9 cellular contexts compared by ENCODE assay signal in the genomic region with DNA sequence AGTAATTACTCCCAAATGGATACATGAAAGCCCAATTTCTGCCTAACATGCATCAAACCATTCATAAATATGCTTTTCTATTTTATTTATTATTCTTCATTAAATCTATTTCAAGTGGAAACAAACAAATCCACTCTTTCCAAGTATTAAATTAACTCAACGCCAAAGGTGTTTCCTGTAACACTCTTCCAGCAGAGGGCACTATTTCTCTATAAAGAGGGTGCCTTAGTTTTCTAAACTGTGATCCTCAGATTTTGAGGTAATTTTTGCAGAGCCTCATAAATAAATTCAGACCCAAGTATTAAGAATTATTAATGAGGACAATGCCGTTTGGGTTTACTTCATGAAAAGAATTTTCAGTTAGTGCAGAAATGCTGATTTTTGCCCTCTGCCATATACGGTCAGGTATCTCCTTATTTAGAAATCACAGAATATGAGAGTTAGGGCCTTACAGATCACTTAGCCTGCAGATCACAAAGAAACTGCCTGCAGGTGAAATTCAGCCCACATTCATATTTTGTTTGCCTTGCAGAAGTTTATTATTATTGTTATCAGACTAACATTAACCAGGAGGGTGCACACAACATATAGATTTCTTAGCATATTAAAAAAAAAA. TPM values are rescaled to one million over a fixed set of nuclear protein-coding genes. Genes with fewer than 3 reads are reported as not detected.
DNase-seq lines count a peak whose midpoint lies in the region; TF ChIP-seq lines count a peak whose summit lies in the region.
"Had no signal": no experiment of that assay in that cellular context is flagged by ENCODE, and none has a peak within 500 bp of the region (broad histone marks: within the 10 kb centered on the region; RNA-seq: fewer than 3 reads in every experiment).

No MANE protein-coding gene starts in this region.

- TF ChIP-seq POLR2A in suprapubic skin (IDR thresholded peaks at IDR 0.05): no peak

- H3K4me3 ChIP-seq in Caco-2 (ENCODE audit: low read depth, low read length) (no peak overlapping the region), HFF-Myc (replicated peaks; ENCODE audit: low read depth, low read length) (no peak overlapping the region), iPS DF 6.9 (ENCODE audit: low read length) (no peak overlapping the region), suprapubic skin (no peak overlapping the region), MG63 (no peak overlapping the region)
- H3K4me3 ChIP-seq: SJSA1 had no signal

- peak; percentile 65 for TF ChIP-seq CTCF in Caco-2 (IDR thresholded peaks at IDR 0.05; ENCODE audit: insufficient read depth in 1 of 2, low read depth in 1 of 2, low read length in 1 of 2, severe bottlenecking in 1 of 2, unreplicated experiment in 1 of 2)
- TF ChIP-seq CTCF in HFF-Myc (IDR thresholded peaks at IDR 0.05; ENCODE audit: low read depth, low read length, missing control alignments): peak; percentile 47
- TF ChIP-seq CTCF in suprapubic skin (IDR thresholded peaks at IDR 0.05): peak; percentile 67 to 78

- no peaks in the 10 kb centered on the region for H3K27me3 Mint-ChIP-seq in Caco-2 (ENCODE audit: insufficient read depth, unreplicated experiment)
- H3K27me3 Mint-ChIP-seq in activated T-helper 2 cell treated with anti-CD3 and anti-CD28 coated beads, Interferon-gamma antibody, Interleukin-2, Interleukin-4, amounts not matched to agents 10 μg/mL and 5 μg/mL and 100 μg/mL, durations not matched to agents 14 hours and 24 hours and 36 hours (ENCODE audit: low read depth): peaks cover 4% of the 10 kb centered on the region

- no peak overlapping the region for H3K27ac Mint-ChIP-seq in Caco-2 (ENCODE audit: unreplicated experiment)
- H3K27ac Mint-ChIP-seq in activated T-helper 2 cell treated with anti-CD3 and anti-CD28 coated beads, Interferon-gamma antibody, Interleukin-2, Interleukin-4, amounts not matched to agents 10 μg/mL and 5 μg/mL and 100 μg/mL, durations not matched to agents 14 hours and 24 hours and 36 hours: no peak overlapping the region

- H3K36me3 Mint-ChIP-seq in Caco-2 (ENCODE audit: insufficient read depth, unreplicated experiment): no peaks in the 10 kb centered on the region
- no peaks in the 10 kb centered on the region for H3K36me3 Mint-ChIP-seq in activated T-helper 2 cell treated with anti-CD3 and anti-CD28 coated beads, Interferon-gamma antibody, Interleukin-2, Interleukin-4, amounts not matched to agents 10 μg/mL and 5 μg/mL and 100 μg/mL, durations not matched to agents 14 hours and 24 hours and 36 hours (ENCODE audit: low read depth)

- H3K4me1 Mint-ChIP-seq in Caco-2 (ENCODE audit: low read depth, unreplicated experiment): no peaks in the 10 kb centered on the region
- peaks cover 16% of the 10 kb centered on the region for H3K4me1 Mint-ChIP-seq in activated T-helper 2 cell treated with anti-CD3 and anti-CD28 coated beads, Interferon-gamma antibody, Interleukin-2, Interleukin-4, amounts not matched to agents 10 μg/mL and 5 μg/mL and 100 μg/mL, durations not matched to agents 14 hours and 24 hours and 36 hours (ENCODE audit: low read depth)

- CTCF ChIA-PET in Caco-2 (lab: Charles Lee): no interaction called here

- H3K27me3 ChIP-seq in Caco-2 (replicated peaks; ENCODE audit: control insufficient read depth, insufficient read depth, low read length) (no peaks in the 10 kb centered on the region), iPS DF 6.9 (ENCODE audit: control insufficient read depth, insufficient read depth, low read length) (no peaks in the 10 kb centered on the region; the same call in 1 of the 2 replicates), suprapubic skin (no peaks in the 10 kb centered on the region), MG63 (no peaks in the 10 kb centered on the region)
- H3K27me3 ChIP-seq: SJSA1 had no signal

- H3K36me3 ChIP-seq in Caco-2 (ENCODE audit: control insufficient read depth, insufficient read depth, low read length) (no peaks in the 10 kb centered on the region), iPS DF 6.9 (ENCODE audit: control insufficient read depth, insufficient read depth, low read length) (no peaks in the 10 kb centered on the region), suprapubic skin (no peaks in the 10 kb centered on the region), MG63 (no peaks in the 10 kb centered on the region)
- H3K36me3 ChIP-seq: SJSA1 had no signal

- BruUV-seq in Caco-2 (replicated peaks; lab: Mats Ljungman, UMichigan): no TSS peak

- WGBS in iPS DF 6.9 (ENCODE audit: insufficient coverage, insufficient read length): no CpG with 5 or more reads among the region's 3 CpGs
- 24% methylated on average over 3 of the region's 3 CpGs for WGBS in suprapubic skin

- POLR2A ChIA-PET in Caco-2 (lab: Charles Lee): no interaction called here

- no peak for TF ChIP-seq EP300 in suprapubic skin (IDR thresholded peaks at IDR 0.05)

- H3K27ac ChIP-seq in iPS DF 6.9 (ENCODE audit: low read length) (no peak overlapping the region), suprapubic skin (no peak overlapping the region)
- H3K27ac ChIP-seq: SJSA1 had no signal

- H3K9me3 Mint-ChIP-seq in Caco-2 (ENCODE audit: unreplicated experiment): no peaks in the 10 kb centered on the region
- H3K9me3 Mint-ChIP-seq in activated T-helper 2 cell treated with anti-CD3 and anti-CD28 coated beads, Interferon-gamma antibody, Interleukin-2, Interleukin-4, amounts not matched to agents 10 μg/mL and 5 μg/mL and 100 μg/mL, durations not matched to agents 14 hours and 24 hours and 36 hours: no peaks in the 10 kb centered on the region

- H3K4me3 Mint-ChIP-seq in Caco-2 (ENCODE audit: unreplicated experiment): no peak overlapping the region
- no peak overlapping the region for H3K4me3 Mint-ChIP-seq in activated T-helper 2 cell treated with anti-CD3 and anti-CD28 coated beads, Interferon-gamma antibody, Interleukin-2, Interleukin-4, amounts not matched to agents 10 μg/mL and 5 μg/mL and 100 μg/mL, durations not matched to agents 14 hours and 24 hours and 36 hours (ENCODE audit: low read depth)

- no peaks in the 10 kb centered on the region for H3K4me1 ChIP-seq in Caco-2
- no peaks in the 10 kb centered on the region for H3K4me1 ChIP-seq in iPS DF 6.9 (ENCODE audit: control insufficient read depth, insufficient read depth, low read length)
- peaks cover 16% of the 10 kb centered on the region for H3K4me1 ChIP-seq in suprapubic skin
- H3K4me1 ChIP-seq: SJSA1 had no signal

- intact Hi-C loops in Caco-2 (cut with micrococcal nuclease; ENCODE audit: unreplicated experiment): loop anchor here (1.0 kb wide), 3 partner anchors 29 to 1019 kb away; no protein-coding TSS in a partner anchor
- intact Hi-C loops in activated T-helper 2 cell treated with anti-CD3 and anti-CD28 coated beads, Interferon-gamma antibody, Interleukin-2, Interleukin-4, amounts not matched to agents 10 μg/mL and 5 μg/mL and 100 μg/mL, durations not matched to agents 14 hours and 24 hours and 36 hours (cut with micrococcal nuclease): loop anchor here (1.0 to 5.0 kb wide), 4 partner anchors 28 to 1019 kb away; a partner anchor contains a TSS

- no peaks in the 10 kb centered on the region for H3K9me3 ChIP-seq in Caco-2
- H3K9me3 ChIP-seq in iPS DF 6.9 (ENCODE audit: control insufficient read depth, insufficient read depth, low read length): no peaks in the 10 kb centered on the region
- H3K9me3 ChIP-seq in suprapubic skin: no peaks in the 10 kb centered on the region
- H3K9me3 ChIP-seq in MG63: no peaks in the 10 kb centered on the region
- H3K9me3 ChIP-seq: SJSA1 had no signal

- DNase-seq in Caco-2 (peak in 1 of 2 experiments; percentile 57), HFF-Myc (ENCODE audit: extremely low read depth, low read depth) (no peak), NCI-H526 (lab: John Stamatoyannopoulos, UW) (peak; percentile 31 to 78), astrocyte of the hippocampus (ENCODE audit: low read depth, low spot score) (peak; percentile 77), iPS DF 6.9 (ENCODE audit: low read depth, low spot score) (peak; percentile 18), suprapubic skin (ENCODE audit: low spot score in 2 of 2) (no peak), MG63 (no peak)
- DNase-seq in activated T-helper 2 cell treated with anti-CD3 and anti-CD28 coated beads, Interferon-gamma antibody, Interleukin-2, Interleukin-4, amounts not matched to agents 10 μg/mL and 5 μg/mL and 100 μg/mL, durations not matched to agents 14 hours and 24 hours and 36 hours (ENCODE audit: low spot score): no peak

RNA-seq across cellular contexts. Expression of a gene that starts 40.1 kb away (rescaled TPM):
- total RNA-seq in Caco-2 (2022) (35.1 TPM in 2 replicates), suprapubic skin (10 to 100 TPM; 21.5 to 62.4 (median 25.1) TPM)
- 3.3 and 12.3 TPM in 2 replicates for total RNA-seq in MG63 (2014; rRNA removed; shearing (Covaris generic); ENCODE audit: low replicate concordance)
- total RNA-seq in activated T-helper 2 cell treated with anti-CD3 and anti-CD28 coated beads, Interferon-gamma antibody, Interleukin-2, Interleukin-4, amounts not matched to agents 10 μg/mL and 5 μg/mL and 100 μg/mL, durations not matched to agents 14 hours and 24 hours and 36 hours: 44.3 and 50.1 TPM in 2 replicates

RNA-seq across cellular contexts. Expression of a gene that starts 43.9 kb away (rescaled TPM):
- total RNA-seq in Caco-2 (2022) (25.7 and 28.2 TPM in 2 replicates), suprapubic skin (100 to 1,000 TPM; 137 to 458 (median 151) TPM)
- 104 and 126 TPM in 2 replicates for total RNA-seq in MG63 (2014; rRNA removed; shearing (Covaris generic); ENCODE audit: low replicate concordance)
- total RNA-seq in activated T-helper 2 cell treated with anti-CD3 and anti-CD28 coated beads, Interferon-gamma antibody, Interleukin-2, Interleukin-4, amounts not matched to agents 10 μg/mL and 5 μg/mL and 100 μg/mL, durations not matched to agents 14 hours and 24 hours and 36 hours: 29.5 and 30.2 TPM in 2 replicates

Comparison
In these comparisons a context has a peak if more than half of its experiments do, and no peak if none do; other contexts are left out.
1. DNase-seq: peak in NCI-H526 (2 of 2), astrocyte of the hippocampus (single experiment) and iPS DF 6.9 (single experiment); none in HFF-Myc (single experiment), suprapubic skin (0 of 2), MG63 (single experiment) and activated T-helper 2 cell treated with anti-CD3 and anti-CD28 coated beads, Interferon-gamma antibody, Interleukin-2, Interleukin-4, amounts not matched to agents 10 μg/mL and 5 μg/mL and 100 μg/mL, durations not matched to agents 14 hours and 24 hours and 36 hours (single experiment).
2. Peak in every context shown above with its lines, with median percentiles within 50 percentile points of each other: CTCF ChIP-seq.